In genomic region chr11:15199693-15200092, GRCh38 we compare ENCODE assay signal across 14 cellular contexts.
DNase-seq lines count a peak whose midpoint lies in the region; ATAC-seq, FAIRE-seq and TF ChIP-seq lines count a peak whose summit lies in the region.
"Had no signal": no experiment of that assay in that cellular context is flagged by ENCODE, and none has a peak within 500 bp of the region (broad histone marks: within the 10 kb centered on the region; RNA-seq: fewer than 3 reads in every experiment).

No MANE protein-coding gene starts in this region.

- peaks cover 0 to 3% of the 10 kb centered on the region in 2 donors for H3K4me1 ChIP-seq in left lung

- H3K9me3 Mint-ChIP-seq in activated CD4-positive, alpha-beta memory T cell treated with anti-CD3 and anti-CD28 coated beads for 36 hours: no peaks in the 10 kb centered on the region
- H3K9me3 Mint-ChIP-seq: activated naive CD8-positive, alpha-beta T cell treated with anti-CD3 and anti-CD28 coated beads, Interleukin-2, amount 50 U/mL, for 24 hours; T-helper 2 cell treated with Interferon-gamma antibody and Interleukin-4, amounts not matched to agents 5 μg/mL and 100 μg/mL, for 36 hours had no signal

- H3K4me3 ChIP-seq in bronchial epithelial cell (ENCODE audit: low read depth, low read length) (no peak overlapping the region), left lung (no peak overlapping the region)
- H3K4me3 ChIP-seq: BLaER1 treated with 17β-estradiol and CSF1 and Interleukin-3, amounts not matched to agents 10 nM and 100 nM had no signal

- peak; percentile 33 for DNase-seq in AG20443 (ENCODE audit: low spot score)
- peak; percentile 27 for DNase-seq in NCI-H1092 (lab: John Stamatoyannopoulos, UW)
- peak; percentile 82 for DNase-seq in bronchial epithelial cell (ENCODE audit: low read depth)
- no peak for DNase-seq in left lung
- DNase-seq in activated CD4-positive, alpha-beta memory T cell treated with anti-CD3 and anti-CD28 coated beads for 36 hours: no peak
- no peak for DNase-seq in putamen (ENCODE audit: low spot score)
- DNase-seq in stimulated activated CD4-positive, alpha-beta T cell treated with anti-CD3 and anti-CD28 coated beads, Interleukin-15, amount 100 ng/mL, for 24 hours: no peak
- DNase-seq: activated naive CD8-positive, alpha-beta T cell treated with anti-CD3 and anti-CD28 coated beads, Interleukin-2, amount 50 U/mL, for 24 hours had no signal

- no peaks in the 10 kb centered on the region for H3K27me3 Mint-ChIP-seq in activated CD4-positive, alpha-beta memory T cell treated with anti-CD3 and anti-CD28 coated beads for 36 hours

- TF ChIP-seq CTCF in bronchial epithelial cell (IDR thresholded peaks at IDR 0.05; ENCODE audit: insufficient read depth, low read length, severe bottlenecking): no peak
- TF ChIP-seq CTCF in left lung (IDR thresholded peaks at IDR 0.05): no peak

- H3K27me3 ChIP-seq in bronchial epithelial cell (ENCODE audit: control insufficient read depth, insufficient read depth, low read length): no peaks in the 10 kb centered on the region
- no peaks in the 10 kb centered on the region for H3K27me3 ChIP-seq in left lung
- H3K27me3 ChIP-seq: BLaER1 treated with 17β-estradiol and CSF1 and Interleukin-3, amounts not matched to agents 10 nM and 100 nM had no signal

- H3K27ac ChIP-seq in left lung: no peak overlapping the region
- H3K27ac ChIP-seq: BLaER1 treated with 17β-estradiol and CSF1 and Interleukin-3, amounts not matched to agents 10 nM and 100 nM had no signal

- CTCF ChIA-PET in activated CD4-positive, alpha-beta memory T cell treated with anti-CD3 and anti-CD28 coated beads for 36 hours (lab: Charles Lee): interaction anchor here (1.2 to 1.7 kb wide), 2 partner anchors 11 to 16 kb away, joined by 3 to 6 read pairs; no protein-coding TSS in a partner anchor

- no peak overlapping the region for H3K27ac Mint-ChIP-seq in activated CD4-positive, alpha-beta memory T cell treated with anti-CD3 and anti-CD28 coated beads for 36 hours
- H3K27ac Mint-ChIP-seq: activated CD8-positive, alpha-beta memory T cell treated with anti-CD3 and anti-CD28 coated beads, Interleukin-2, amount 10 ng/mL, durations not matched to agents 7 days and 5 days; activated naive CD8-positive, alpha-beta T cell treated with anti-CD3 and anti-CD28 coated beads, Interleukin-2, amount 50 U/mL, for 24 hours; T-helper 2 cell treated with Interferon-gamma antibody and Interleukin-4, amounts not matched to agents 5 μg/mL and 100 μg/mL, for 36 hours had no signal

- ATAC-seq in left lung (peak; percentile 73), HG03460 (IDR thresholded peaks at IDR 0.05; ENCODE audit: unreplicated experiment) (no peak)
- ATAC-seq: activated CD8-positive, alpha-beta memory T cell treated with anti-CD3 and anti-CD28 coated beads, Interleukin-2, amount 10 ng/mL, durations not matched to agents 7 days and 5 days; activated naive CD8-positive, alpha-beta T cell treated with anti-CD3 and anti-CD28 coated beads, Interleukin-2, amount 50 U/mL, for 24 hours had no signal

- H3K36me3 ChIP-seq in bronchial epithelial cell (ENCODE audit: control insufficient read depth, insufficient read depth, low read length) (no peaks in the 10 kb centered on the region), left lung (no peaks in the 10 kb centered on the region)
- H3K36me3 ChIP-seq: BLaER1 treated with 17β-estradiol and CSF1 and Interleukin-3, amounts not matched to agents 10 nM and 100 nM had no signal

- no peaks in the 10 kb centered on the region for H3K36me3 Mint-ChIP-seq in activated CD4-positive, alpha-beta memory T cell treated with anti-CD3 and anti-CD28 coated beads for 36 hours
- H3K36me3 Mint-ChIP-seq: activated CD8-positive, alpha-beta memory T cell treated with anti-CD3 and anti-CD28 coated beads, Interleukin-2, amount 10 ng/mL, durations not matched to agents 7 days and 5 days had no signal

- H3K9me3 ChIP-seq in left lung: no peaks in the 10 kb centered on the region
- H3K9me3 ChIP-seq: BLaER1 treated with 17β-estradiol and CSF1 and Interleukin-3, amounts not matched to agents 10 nM and 100 nM had no signal

- no peak overlapping the region for H3K4me3 Mint-ChIP-seq in activated CD4-positive, alpha-beta memory T cell treated with anti-CD3 and anti-CD28 coated beads for 36 hours
- H3K4me3 Mint-ChIP-seq: activated CD8-positive, alpha-beta memory T cell treated with anti-CD3 and anti-CD28 coated beads, Interleukin-2, amount 10 ng/mL, durations not matched to agents 7 days and 5 days; activated naive CD8-positive, alpha-beta T cell treated with anti-CD3 and anti-CD28 coated beads, Interleukin-2, amount 50 U/mL, for 24 hours; T-helper 2 cell treated with Interferon-gamma antibody and Interleukin-4, amounts not matched to agents 5 μg/mL and 100 μg/mL, for 36 hours had no signal

- FAIRE-seq in bronchial epithelial cell (lab: Jason Lieb, UNC): peak; percentile 58
- FAIRE-seq: endometrium, H1 had no signal

- no peaks in the 10 kb centered on the region for H3K4me1 Mint-ChIP-seq in activated CD4-positive, alpha-beta memory T cell treated with anti-CD3 and anti-CD28 coated beads for 36 hours (ENCODE audit: low read depth)
- H3K4me1 Mint-ChIP-seq: activated CD8-positive, alpha-beta memory T cell treated with anti-CD3 and anti-CD28 coated beads, Interleukin-2, amount 10 ng/mL, durations not matched to agents 7 days and 5 days; activated naive CD8-positive, alpha-beta T cell treated with anti-CD3 and anti-CD28 coated beads, Interleukin-2, amount 50 U/mL, for 24 hours had no signal

- POLR2A ChIA-PET in activated CD4-positive, alpha-beta memory T cell treated with anti-CD3 and anti-CD28 coated beads for 36 hours (lab: Charles Lee): no interaction called here

- intact Hi-C loops in left lung (cut with DNase I): loop anchor here in 1 of 2 donors (10.0 kb wide), 1 partner anchor 95 kb away; no protein-coding TSS in a partner anchor
- intact Hi-C loops in activated CD4-positive, alpha-beta memory T cell treated with anti-CD3 and anti-CD28 coated beads for 36 hours (cut with micrococcal nuclease): no loop called here

Comparison
In these comparisons a context has a peak if more than half of its experiments do, and no peak if none do; other contexts are left out.
1. DNase-seq: peak in AG20443 (single experiment), NCI-H1092 (single experiment) and bronchial epithelial cell (single experiment); none in left lung (0 of 2), activated CD4-positive, alpha-beta memory T cell treated with anti-CD3 and anti-CD28 coated beads for 36 hours (single experiment), putamen (single experiment) and stimulated activated CD4-positive, alpha-beta T cell treated with anti-CD3 and anti-CD28 coated beads, Interleukin-15, amount 100 ng/mL, for 24 hours (single experiment).